21 cellular contexts compared by ENCODE assay signal in the genomic region with DNA sequence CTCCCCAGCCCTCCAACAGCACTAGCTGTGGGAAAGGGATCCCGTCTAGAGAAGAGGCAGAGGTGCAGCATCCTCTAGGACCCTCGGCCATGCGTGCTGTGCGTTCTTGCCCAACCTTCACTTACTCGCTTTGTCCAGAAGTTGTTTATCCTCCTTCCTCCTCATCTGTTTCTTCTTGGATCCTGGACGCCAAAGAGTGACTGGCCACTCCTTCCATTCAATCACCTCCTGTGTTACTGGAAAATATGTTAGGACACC.
DNase-seq lines count a peak whose midpoint lies in the region; ATAC-seq and TF ChIP-seq lines count a peak whose summit lies in the region.
"Had no signal": no experiment of that assay in that cellular context is flagged by ENCODE, and none has a peak within 500 bp of the region (broad histone marks: within the 10 kb centered on the region; RNA-seq: fewer than 3 reads in every experiment).

No MANE protein-coding gene starts in this region.

- TF ChIP-seq CTCF in right atrium auricular region (IDR thresholded peaks at IDR 0.05) (no peak), upper lobe of left lung (IDR thresholded peaks at IDR 0.05) (no peak)

- ATAC-seq in upper lobe of left lung (ENCODE audit: low FRiP score in 2 of 2): no peak
- ATAC-seq: activated naive CD4-positive, alpha-beta T cell treated with anti-CD3 and anti-CD28 coated beads, Interleukin-2, amount 50 U/mL, for 72 hours; GM12878; GM23338; natural killer cell treated with Interleukin-12 subunit alpha and Interleukin-12 subunit beta and Interleukin-15 and Interleukin-18, amount 100 ng/mL, for 72 hours; Panc1 had no signal

- H3K4me3 ChIP-seq in right atrium auricular region (no peak overlapping the region), rectal smooth muscle tissue (ENCODE audit: low read length) (no peak overlapping the region), upper lobe of left lung (no peak overlapping the region)
- H3K4me3 ChIP-seq: BLaER1, GM12878, GM23338 had no signal

- peak; percentile 32 for DNase-seq in activated CD8-positive, alpha-beta memory T cell treated with anti-CD3 and anti-CD28 coated beads for 24 hours
- no peak for DNase-seq in activated CD8-positive, alpha-beta memory T cell treated with anti-CD3 and anti-CD28 coated beads, Interleukin-2, amount 50 U/mL, for 48 hours
- DNase-seq in right atrium auricular region (ENCODE audit: low spot score) (no peak), upper lobe of left lung (no peak), GF-D8 (lab: John Stamatoyannopoulos, UW) (no peak), GM19238 (ENCODE audit: insufficient read length, low spot score) (no peak), SIG-M5 treated with dmso at 0.1 percent for 504 hours (lab: John Stamatoyannopoulos, UW; ENCODE audit: unreplicated experiment) (no peak)
- DNase-seq: 8988T; activated CD4-positive, alpha-beta T cell treated with anti-CD3 and anti-CD28 coated beads for 4 hours; activated T-cell treated with anti-CD3 and anti-CD28 coated beads for 4 hours; glutamatergic neuron; Karpas-422; NCI-H1105; retina had no signal

- no peak for TF ChIP-seq EP300 in upper lobe of left lung (IDR thresholded peaks at IDR 0.05)

- no peak for TF ChIP-seq POLR2A in upper lobe of left lung (IDR thresholded peaks at IDR 0.05)

- peaks cover 0 to 41% of the 10 kb centered on the region in 2 donors for H3K4me1 ChIP-seq in right atrium auricular region
- peaks cover 56% of the 10 kb centered on the region for H3K4me1 ChIP-seq in rectal smooth muscle tissue (ENCODE audit: control insufficient read depth, insufficient read depth, low read length)
- peaks cover 5 to 24% (median 18%) of the 10 kb centered on the region in 4 donors for H3K4me1 ChIP-seq in upper lobe of left lung

- H3K27ac ChIP-seq in right atrium auricular region (peak overlapping the region; percentile 66 to 75), rectal smooth muscle tissue (ENCODE audit: low read depth, low read length) (peak overlapping the region; percentile 93), upper lobe of left lung (peak overlapping the region in 3 of 4 donors; percentile 29 to 45 (median 36))
- H3K27ac ChIP-seq: BLaER1 had no signal

- H3K9me3 ChIP-seq in right atrium auricular region (no peaks in the 10 kb centered on the region), upper lobe of left lung (no peaks in the 10 kb centered on the region)

- no peaks in the 10 kb centered on the region for H3K27me3 ChIP-seq in right atrium auricular region
- H3K27me3 ChIP-seq in rectal smooth muscle tissue (ENCODE audit: control insufficient read depth, insufficient read depth, low read length): no peaks in the 10 kb centered on the region
- no peaks in the 10 kb centered on the region for H3K27me3 ChIP-seq in upper lobe of left lung
- H3K27me3 ChIP-seq: BLaER1 had no signal

- H3K9ac ChIP-seq in rectal smooth muscle tissue (ENCODE audit: low read length): no peak overlapping the region
- H3K9ac ChIP-seq: BLaER1 had no signal

- H3K36me3 ChIP-seq in right atrium auricular region (no peaks in the 10 kb centered on the region), rectal smooth muscle tissue (ENCODE audit: control insufficient read depth, insufficient read depth, low read length) (no peaks in the 10 kb centered on the region), upper lobe of left lung (no peaks in the 10 kb centered on the region)

- 72 to 84% methylated on average over 6 of the region's 6 CpGs for WGBS in upper lobe of left lung, 2 donors

Comparison
In these comparisons a context has a peak if more than half of its experiments do, and no peak if none do; other contexts are left out.
1. H3K27ac ChIP-seq: peak in every context shown above with its lines; median percentile 93 in rectal smooth muscle tissue; 70 in right atrium auricular region; 36 in upper lobe of left lung.